Comparison of ENCODE assay signal across 8 cellular contexts in genomic region chr22:45671783-45672563, GRCh38. TPM values are rescaled to one million over a fixed set of nuclear protein-coding genes. Genes with fewer than 3 reads are reported as not detected.
DNase-seq lines count a peak whose midpoint lies in the region; ATAC-seq and TF ChIP-seq lines count a peak whose summit lies in the region.

TSS of gene ATXN10 (plus strand) at chr22:45671834. CDS start at chr22:45672064, 230 bp downstream.

- CTCF ChIA-PET in AG04450 (lab: Charles Lee): interaction anchor here (0.7 to 1.4 kb wide), 2 partner anchors 27 to 192 kb away, joined by 3 read pairs; no protein-coding TSS in a partner anchor

- no peaks in the 10 kb centered on the region for H4K20me1 ChIP-seq in OCI-LY1 (ENCODE audit: insufficient read depth, low read length)

- H3K79me2 ChIP-seq in OCI-LY1 (ENCODE audit: insufficient read depth, low read length): peaks cover 54% of the 10 kb centered on the region

- H3K36me3 ChIP-seq in OCI-LY1 (ENCODE audit: insufficient read depth, low read length): peaks cover 25% of the 10 kb centered on the region

- DNase-seq in AG04450 (ENCODE audit: low read depth, low spot score): no peak
- DNase-seq in HL-60 (ENCODE audit: low read depth in 1 of 2, low spot score in 1 of 2): peak; percentile 74 to 81
- peak; percentile 48 for DNase-seq in activated T-cell treated with anti-CD3 and anti-CD28 coated beads for 1 hour (ENCODE audit: low read depth)
- DNase-seq in epithelial cell of prostate (ENCODE audit: low read depth, low spot score): no peak
- peak; percentile 15 to 46 for DNase-seq in stimulated activated CD8-positive, alpha-beta memory T cell treated with anti-CD3 and anti-CD28 coated beads, Interleukin-2, amount 100 ng/mL, for 1 hour (ENCODE audit: low read depth in 2 of 2)

- no peaks in the 10 kb centered on the region for H3F3A ChIP-seq in OCI-LY1 (ENCODE audit: insufficient read depth, low read length)

- ATAC-seq in GM19035 (IDR thresholded peaks at IDR 0.05; ENCODE audit: unreplicated experiment): peak; percentile 60

- peaks cover 48% of the 10 kb centered on the region for H3K4me1 ChIP-seq in OCI-LY1 (ENCODE audit: insufficient read depth, low read length, severe bottlenecking)
- H3K4me1 ChIP-seq in mononuclear cell (ENCODE audit: insufficient read depth, low read length): peaks cover 30% of the 10 kb centered on the region

- H3K4me3 ChIP-seq in AG04450 (ENCODE audit: low read depth, low read length) (peak within 1 kb of the TSS; percentile 94), HL-60 (replicated peaks; ENCODE audit: insufficient read depth, low read length) (peak within 1 kb of the TSS; percentile 77), OCI-LY1 (ENCODE audit: low read depth, low read length, poor library complexity, severe bottlenecking) (peak within 1 kb of the TSS; percentile 83), mononuclear cell (ENCODE audit: low read length) (peak within 1 kb of the TSS; percentile 71)

- no peaks in the 10 kb centered on the region for H3K9me2 ChIP-seq in OCI-LY1 (ENCODE audit: low read depth, low read length)

- H3K9me3 ChIP-seq in AG04450 (ENCODE audit: control insufficient read depth, insufficient read depth, low read length) (no peaks in the 10 kb centered on the region; the same call in 1 of the 2 replicates), OCI-LY1 (ENCODE audit: low read length) (no peaks in the 10 kb centered on the region), mononuclear cell (ENCODE audit: low read depth, low read length) (no peaks in the 10 kb centered on the region)

- POLR2A ChIA-PET in AG04450 (lab: Yijun Ruan, JAX): interaction anchor here (1.0 to 1.4 kb wide), 4 partner anchors 17 to 59 kb away, joined by 3 to 6 read pairs (median 5); no protein-coding TSS in a partner anchor

- peak within 1 kb of the TSS; percentile 87 for H3K4me2 ChIP-seq in OCI-LY1 (ENCODE audit: low read length)

- no peak within 1 kb of the TSS for H2AFZ ChIP-seq in OCI-LY1 (ENCODE audit: low read length)

- no peaks in the 10 kb centered on the region for H3K27me3 ChIP-seq in AG04450 (ENCODE audit: control insufficient read depth, insufficient read depth, low read length)
- no peaks in the 10 kb centered on the region for H3K27me3 ChIP-seq in HL-60 (ENCODE audit: insufficient read depth, poor library complexity, severe bottlenecking)
- H3K27me3 ChIP-seq in OCI-LY1 (ENCODE audit: insufficient read depth, low read length): no peaks in the 10 kb centered on the region
- no peaks in the 10 kb centered on the region for H3K27me3 ChIP-seq in mononuclear cell (ENCODE audit: insufficient read depth, low read length)

- TF ChIP-seq CTCF in AG04450 (IDR thresholded peaks at IDR 0.05; ENCODE audit: low read depth, low read length) (no peak), HL-60 (IDR thresholded peaks at IDR 0.05; ENCODE audit: insufficient read depth, low read length) (no peak), OCI-LY1 (IDR thresholded peaks at IDR 0.05; ENCODE audit: low read length) (no peak)

- H3K9ac ChIP-seq in OCI-LY1 (ENCODE audit: low read length): peak within 1 kb of the TSS; percentile 90

- peak within 1 kb of the TSS; percentile 58 for H3K27ac ChIP-seq in AG04450 (ENCODE audit: low read depth, low read length)
- H3K27ac ChIP-seq in HL-60 (replicated peaks): peak within 1 kb of the TSS; percentile 84
- H3K27ac ChIP-seq in OCI-LY1 (ENCODE audit: low read depth, low read length, poor library complexity, severe bottlenecking): peak within 1 kb of the TSS; percentile 68
- H3K27ac ChIP-seq in epithelial cell of prostate: peak within 1 kb of the TSS; percentile 69

RNA-seq across cellular contexts. Expression of gene ATXN10, which starts in this region (rescaled TPM):
- 491 and 521 TPM in 2 replicates for polyA plus RNA-seq in AG04450 (2011; rRNA removed)
- polyA minus RNA-seq in AG04450 (2011; rRNA and poly(A)+ RNA removed): 448 and 474 TPM in 2 replicates
- 67.5 TPM for total RNA-seq in mononuclear cell

Comparison
In these comparisons a context has a peak if more than half of its experiments do, and no peak if none do; other contexts are left out.
1. DNase-seq: peak in HL-60 (2 of 2), activated T-cell treated with anti-CD3 and anti-CD28 coated beads for 1 hour (single experiment) and stimulated activated CD8-positive, alpha-beta memory T cell treated with anti-CD3 and anti-CD28 coated beads, Interleukin-2, amount 100 ng/mL, for 1 hour (2 of 2); none in AG04450 (single experiment) and epithelial cell of prostate (single experiment).
2. Peak in every context shown above with its lines, with median percentiles within 50 percentile points of each other: H3K27ac ChIP-seq and H3K4me3 ChIP-seq.